Comparison of ENCODE assay signal across 6 cellular contexts in genomic region chr5:37654566-37654965, GRCh38.
DNase-seq lines count a peak whose midpoint lies in the region; ATAC-seq, FAIRE-seq and TF ChIP-seq lines count a peak whose summit lies in the region.
"Not testable (repeated sequence)": the region's sequence is repeated elsewhere in the genome, so short reads cannot be mapped to it uniquely, and the experiment has no call there.

No MANE protein-coding gene starts in this region.

- peaks cover 17% of the 10 kb centered on the region for H3K9me3 Mint-ChIP-seq in Caco-2 (ENCODE audit: unreplicated experiment)

- not testable (repeated sequence) for TF ChIP-seq CTCF in Caco-2 (IDR thresholded peaks at IDR 0.05; ENCODE audit: insufficient read depth in 1 of 2, low read depth in 1 of 2, low read length in 1 of 2, severe bottlenecking in 1 of 2, unreplicated experiment in 1 of 2); HepG2 (CRISPR knock-in tag; IDR thresholded peaks at IDR 0.05); liver (IDR thresholded peaks at IDR 0.05; ENCODE audit: low read depth, low read length, missing input control)

- H3K36me3 Mint-ChIP-seq in Caco-2 (ENCODE audit: insufficient read depth, unreplicated experiment): not testable (repeated sequence)

- not testable (repeated sequence) for FAIRE-seq in HepG2 (lab: Jason Lieb, UNC)

- H3K9me3 ChIP-seq in Caco-2; HepG2 (ENCODE audit: low read length); liver (ENCODE audit: control insufficient read depth in 4 of 4, low read length in 3 of 4): not testable (repeated sequence)

- in situ Hi-C loops in HepG2 (cut with HindIII; ENCODE audit: extremely low pct_ligation_motif_present, low pct_unique_long_range_greater_than_20kb): not testable (repeated sequence)

- not testable (repeated sequence) for H3K36me3 ChIP-seq in Caco-2 (ENCODE audit: control insufficient read depth, insufficient read depth, low read length); HepG2 (replicated peaks in 1 of 2; ENCODE audit: control insufficient read depth in 1 of 2, insufficient read depth in 2 of 2, low read length in 2 of 2); liver (ENCODE audit: control insufficient read depth in 4 of 4, insufficient read depth in 3 of 4, low read depth in 1 of 4, low read length in 3 of 4)

- H4K20me1 ChIP-seq in HepG2 (ENCODE audit: insufficient read depth, low read length): not testable (repeated sequence)

- H3K79me2 ChIP-seq in HepG2 (ENCODE audit: insufficient read depth, low read length): not testable (repeated sequence)

- H3K4me3 ChIP-seq in Caco-2 (ENCODE audit: low read depth, low read length); HepG2 (replicated peaks in 1 of 3; ENCODE audit: insufficient read depth in 1 of 3, low read depth in 2 of 3, low read length in 3 of 3); liver (ENCODE audit: low read depth in 1 of 3, low read length in 3 of 3): not testable (repeated sequence)

- H3K4me3 Mint-ChIP-seq in Caco-2 (ENCODE audit: unreplicated experiment): peak overlapping the region; percentile 13

- TF ChIP-seq RAD21 in HepG2 (CRISPR knock-in tag; IDR thresholded peaks at IDR 0.05); liver (IDR thresholded peaks at IDR 0.05): not testable (repeated sequence)

- POLR2A ChIA-PET in Caco-2 (lab: Charles Lee); HepG2 (lab: Yijun Ruan, JAX): not testable (repeated sequence)

- H3K27ac Mint-ChIP-seq in Caco-2 (ENCODE audit: unreplicated experiment): peak overlapping the region; percentile 34

- not testable (repeated sequence) for BruUV-seq in Caco-2 (replicated peaks; lab: Mats Ljungman, UMichigan); HepG2 (replicated peaks; lab: Mats Ljungman, UMichigan)

- not testable (repeated sequence) for H2AFZ ChIP-seq in HepG2 (ENCODE audit: low read length)

- DNase-seq in Caco-2: peak in 1 of 2 experiments; percentile 35
- peak; percentile 27 for DNase-seq in NCI-H69 (lab: John Stamatoyannopoulos, UW)
- peak; percentile 80 for DNase-seq in NCI-H748 (lab: John Stamatoyannopoulos, UW; ENCODE audit: unreplicated experiment)
- DNase-seq in NCI-H748 treated with DMSO at 0.1 percent for 48 hours (lab: John Stamatoyannopoulos, UW): peak; percentile 45
- peak; percentile 59 for DNase-seq in HepG2 (ENCODE audit: low spot score)

- H3K4me1 ChIP-seq in Caco-2: peaks cover 14% of the 10 kb centered on the region
- peaks cover 37% of the 10 kb centered on the region for H3K4me1 ChIP-seq in HepG2 (ENCODE audit: insufficient read depth, low read length)
- H3K4me1 ChIP-seq in liver (ENCODE audit: control insufficient read depth in 4 of 4, insufficient read depth in 4 of 4, low read length in 3 of 4): not testable (repeated sequence)

- TF ChIP-seq POLR2A in HepG2 (IDR thresholded peaks at IDR 0.05; ENCODE audit: insufficient read depth in 1 of 2, low read depth in 2 of 2, low read length in 2 of 2): not testable (repeated sequence)

- not testable (repeated sequence) for H3K4me2 ChIP-seq in HepG2 (ENCODE audit: low read depth, low read length)

- H3K4me1 Mint-ChIP-seq in Caco-2 (ENCODE audit: low read depth, unreplicated experiment): peaks cover 24% of the 10 kb centered on the region

- intact Hi-C loops in Caco-2 (cut with micrococcal nuclease; ENCODE audit: unreplicated experiment); HepG2 (cut with micrococcal nuclease; ENCODE audit: unreplicated experiment): not testable (repeated sequence)

- H3K27me3 Mint-ChIP-seq in Caco-2 (ENCODE audit: insufficient read depth, unreplicated experiment): not testable (repeated sequence)

- not testable (repeated sequence) for H3K27ac ChIP-seq in HepG2 (ENCODE audit: extremely low read length, insufficient read depth, low read length); liver (ENCODE audit: low read depth in 1 of 2, low read length in 2 of 2)

- TF ChIP-seq EP300 in HepG2 (IDR thresholded peaks at IDR 0.05; ENCODE audit: low read depth in 2 of 2, low read length in 2 of 2): peak in 1 of 2 experiments; percentile 51; a peak in 1 of 4 replicates
- TF ChIP-seq EP300 in HepG2 (CRISPR knock-in tag; IDR thresholded peaks at IDR 0.05; ENCODE audit: borderline replicate concordance): not testable (repeated sequence)

- ATAC-seq in HepG2: not testable (repeated sequence)

- WGBS in HepG2 (ENCODE audit: low lambda C conversion rate): 4% methylated on average over 1 of the region's 1 CpG
- 39% methylated on average over 1 of the region's 1 CpG for WGBS in liver

- H3K9ac ChIP-seq in HepG2 (ENCODE audit: insufficient read depth, low read depth, low read length); liver (ENCODE audit: low read depth in 1 of 2, low read length in 2 of 2): not testable (repeated sequence)

- H3K27me3 ChIP-seq in Caco-2 (replicated peaks; ENCODE audit: control insufficient read depth, insufficient read depth, low read length); HepG2 (ENCODE audit: control insufficient read depth in 1 of 2, insufficient read depth in 2 of 2, low read length in 2 of 2); liver (ENCODE audit: control insufficient read depth in 4 of 4, insufficient read depth in 4 of 4, low read length in 3 of 4): not testable (repeated sequence)

- CTCF ChIA-PET in Caco-2 (lab: Charles Lee); HepG2 (lab: Yijun Ruan, JAX; ENCODE audit: low intra/inter-chr PET ratio, low total read pairs): not testable (repeated sequence)

TF ChIP-seq in HepG2, 621 proteins besides CTCF, POLR2A, EP300 and RAD21 (continues in another document):
- TF ChIP-seq HOXA5 (CRISPR knock-in tag; IDR thresholded peaks at IDR 0.05) (0 out of 2 replicates have a peak, but pooled peaks have one; percentile 24), FOXK1 (CRISPR knock-in tag; IDR thresholded peaks at IDR 0.05; ENCODE audit: borderline replicate concordance, low read depth) (0 out of 2 replicates have a peak, but pooled peaks have one; percentile 29), ZNF629 (CRISPR knock-in tag; conservative IDR thresholded peaks at IDR 0.05) (peak; percentile 79), SOX6 (CRISPR knock-in tag; IDR thresholded peaks at IDR 0.05) (peak; percentile 94)
- not testable (repeated sequence) for TF ChIP-seq SOX6 (IDR thresholded peaks at IDR 0.05)

TF ChIP-seq in liver, 16 proteins besides CTCF, POLR2A, EP300 and RAD21:
- peak; percentile 29 to 53 for TF ChIP-seq HNF4A (conservative IDR thresholded peaks at IDR 0.05)
- peak in 1 of 2 donors; percentile 18 for TF ChIP-seq RXRA (IDR thresholded peaks at IDR 0.05)
TF ChIP-seq in liver: peak in this region for 2; not testable (repeated sequence) for 14.
